ENCODE assay signal across 1 cellular context in genomic region chr22:25156736-25157135, GRCh38.
TF ChIP-seq lines count a peak whose summit lies in the region.

No MANE protein-coding gene starts in this region.

TF ChIP-seq in WTC11, 78 proteins besides CTCF, POLR2A, EP300 and RAD21 (continued from another document):
- TF ChIP-seq ZMAT4 (CRISPR knock-in tag; IDR thresholded peaks at IDR 0.05) (no peak), GTF2I (CRISPR knock-in tag; conservative IDR thresholded peaks at IDR 0.05) (no peak), HMGA2 (CRISPR knock-in tag; IDR thresholded peaks at IDR 0.05) (no peak), ZNF423 (CRISPR knock-in tag; IDR thresholded peaks at IDR 0.05) (no peak), E2F1 (CRISPR knock-in tag; IDR thresholded peaks at IDR 0.05) (no peak), TCF7 (CRISPR knock-in tag; IDR thresholded peaks at IDR 0.05; ENCODE audit: low read depth) (no peak), CREM (CRISPR knock-in tag; IDR thresholded peaks at IDR 0.05) (no peak), STAT6 (CRISPR knock-in tag; conservative IDR thresholded peaks at IDR 0.05; ENCODE audit: low read depth) (no peak), PRDM15 (CRISPR knock-in tag; IDR thresholded peaks at IDR 0.05) (no peak), RORB (CRISPR knock-in tag; IDR thresholded peaks at IDR 0.05) (no peak), ATF2 (CRISPR knock-in tag; IDR thresholded peaks at IDR 0.05; ENCODE audit: borderline replicate concordance, low read depth) (no peak), ETV6 (CRISPR knock-in tag; IDR thresholded peaks at IDR 0.05) (no peak)
TF ChIP-seq in WTC11: peak in this region for 0.
